ENCODE assay signal across 9 cellular contexts in genomic region chr2:168119519-168120141, GRCh38.
DNase-seq lines count a peak whose midpoint lies in the region; ATAC-seq, FAIRE-seq and TF ChIP-seq lines count a peak whose summit lies in the region.
"Had no signal": no experiment of that assay in that cellular context is flagged by ENCODE, and none has a peak within 500 bp of the region (broad histone marks: within the 10 kb centered on the region; RNA-seq: fewer than 3 reads in every experiment).

No MANE protein-coding gene starts in this region.

- CTCF ChIA-PET in AG04449 (lab: Yijun Ruan, JAX): interaction anchor here (0.7 to 6.7 kb wide), 70 partner anchors 9 to 1582 kb away, joined by 3 to 276 read pairs (median 5); partner anchors contain the start of gene B3GALT1

- H3K4me3 ChIP-seq in AG04449 (ENCODE audit: low read depth, low read length) (no peak overlapping the region), kidney (ENCODE audit: low read length in 2 of 2) (no peak overlapping the region), testis (no peak overlapping the region)

- intact Hi-C loops in kidney (cut with DNase I): loop anchor here (10.0 kb wide), 1 partner anchor 155 kb away; no protein-coding TSS in a partner anchor
- intact Hi-C loops in testis (cut with DNase I; ENCODE audit: low total_unique reads): no loop called here

- no peak for FAIRE-seq in kidney (lab: Jason Lieb, UNC)
- FAIRE-seq: islet of Langerhans had no signal

- H3K9ac ChIP-seq in kidney (ENCODE audit: low read length in 2 of 2): peak overlapping the region in 1 of 2 donors; percentile 12

- H3K4me1 ChIP-seq in kidney (ENCODE audit: control insufficient read depth in 1 of 2, insufficient read depth in 1 of 2, low read depth in 1 of 2, low read length in 2 of 2) (no peaks in the 10 kb centered on the region), testis (no peaks in the 10 kb centered on the region)

- no peak for TF ChIP-seq POLR2A in testis (IDR thresholded peaks at IDR 0.05)

- H3K36me3 ChIP-seq in kidney (ENCODE audit: control insufficient read depth in 1 of 2, insufficient read depth in 2 of 2, low read length in 2 of 2) (no peaks in the 10 kb centered on the region), testis (ENCODE audit: low read depth, missing control alignments) (no peaks in the 10 kb centered on the region)

- POLR2A ChIA-PET in AG04449 (lab: Yijun Ruan, JAX): no interaction called here

- whole genome bisulfite sequencing in testis, 2 donors: 34 to 37% methylated on average over 4 of the region's 4 CpGs

- no peaks in the 10 kb centered on the region for H3K9me3 ChIP-seq in kidney (ENCODE audit: control insufficient read depth in 1 of 2, low read length in 2 of 2)
- no peaks in the 10 kb centered on the region for H3K9me3 ChIP-seq in testis

- peak overlapping the region in 1 of 2 donors; percentile 33 for H3K27ac ChIP-seq in kidney (ENCODE audit: low read depth in 2 of 2, low read length in 2 of 2)
- H3K27ac ChIP-seq in testis: peak overlapping the region in 1 of 2 donors; percentile 55

- H3K27me3 ChIP-seq in testis: no peaks in the 10 kb centered on the region

- peak; percentile 67 for TF ChIP-seq CTCF in AG04449 (IDR thresholded peaks at IDR 0.05; ENCODE audit: insufficient read depth, low read length, missing control alignments)
- TF ChIP-seq CTCF in kidney (IDR thresholded peaks at IDR 0.05; ENCODE audit: borderline replicate concordance, extremely low read depth, insufficient read depth): peak; percentile 48
- TF ChIP-seq CTCF in testis (IDR thresholded peaks at IDR 0.05): peak in 2 of 3 experiments; percentile 49 to 60

- ATAC-seq in HG02798 (IDR thresholded peaks at IDR 0.05; ENCODE audit: poor library complexity, unreplicated experiment): peak; percentile 55

- DNase-seq in AG04449 (ENCODE audit: low read depth, low spot score): peak; percentile 14
- DNase-seq in GDM1 (lab: John Stamatoyannopoulos, UW): peak; percentile 7
- peak; percentile 68 for DNase-seq in NCI-H2196 (lab: John Stamatoyannopoulos, UW; ENCODE audit: unreplicated experiment)
- DNase-seq in astrocyte of the hippocampus (ENCODE audit: low read depth, low spot score): peak; percentile 78
- no peak for DNase-seq in kidney
- peak; percentile 28 for DNase-seq in testis
- no peak for DNase-seq in activated CD8-positive, alpha-beta memory T cell treated with anti-CD3 and anti-CD28 coated beads, Interleukin-2, amount 50 U/mL, for 48 hours

Comparison
In these comparisons a context has a peak if more than half of its experiments do, and no peak if none do; other contexts are left out.
1. DNase-seq: peak in AG04449 (single experiment), GDM1 (single experiment), NCI-H2196 (single experiment), astrocyte of the hippocampus (single experiment) and testis (single experiment); none in kidney (single experiment) and activated CD8-positive, alpha-beta memory T cell treated with anti-CD3 and anti-CD28 coated beads, Interleukin-2, amount 50 U/mL, for 48 hours (single experiment).
2. Peak in every context shown above with its lines, with median percentiles within 50 percentile points of each other: CTCF ChIP-seq.